Comparison of ENCODE assay signal across 8 cellular contexts in the genomic region with DNA sequence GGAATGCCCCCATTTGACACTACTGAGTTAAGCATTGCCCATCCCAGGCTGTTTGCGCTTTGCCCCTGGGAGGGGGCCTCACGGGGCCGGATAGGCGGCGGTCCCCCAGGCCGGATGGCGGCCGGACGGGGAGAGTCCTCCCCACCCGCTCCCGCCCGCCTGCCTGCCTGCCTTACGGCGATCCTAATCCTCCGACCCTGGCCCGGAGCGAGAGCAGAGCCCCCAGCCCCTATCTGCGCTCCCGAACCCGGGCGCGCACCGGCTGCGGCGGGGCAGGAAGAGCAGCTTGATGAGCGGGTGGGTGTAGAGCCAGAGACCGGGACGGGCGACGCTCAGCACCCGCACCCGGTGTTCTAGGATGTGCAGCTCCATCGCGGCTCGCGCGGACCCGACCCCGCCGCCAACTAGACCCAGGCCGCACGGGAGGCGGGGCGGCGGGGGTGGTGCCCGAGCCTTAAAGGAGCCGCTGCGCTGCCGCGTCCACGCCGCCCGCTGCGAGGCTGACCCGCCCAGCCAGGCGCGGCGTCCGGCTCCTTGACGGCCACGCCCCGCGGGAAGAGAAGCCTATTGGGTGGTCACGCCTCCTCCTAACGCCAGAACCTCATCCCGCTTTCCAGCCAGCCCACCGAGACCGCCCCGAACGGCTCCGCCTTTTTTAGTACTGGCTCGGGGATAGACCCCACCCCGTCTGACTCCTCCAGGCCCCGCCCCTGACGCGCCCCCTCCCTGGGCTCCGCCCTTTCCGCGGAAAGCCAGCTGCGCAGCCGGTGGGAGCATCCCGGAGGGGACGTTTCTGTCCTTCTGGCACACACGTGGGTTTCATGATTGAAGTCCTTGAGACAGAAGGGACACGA. TPM values are rescaled to one million over a fixed set of nuclear protein-coding genes. Genes with fewer than 3 reads are reported as not detected.
DNase-seq lines count a peak whose midpoint lies in the region; ATAC-seq, FAIRE-seq and TF ChIP-seq lines count a peak whose summit lies in the region.

A gene (minus strand): TSS at position 380 of the 854 bp plus-strand sequence. CDS start 8 bp downstream, at position 372.

- peak within 1 kb of the TSS; percentile 61 for H2AFZ ChIP-seq in astrocyte (ENCODE audit: low read depth, low read length)

- H3K27ac ChIP-seq in astrocyte (ENCODE audit: low read depth, low read length) (peak within 1 kb of the TSS; percentile 54), rectal smooth muscle tissue (ENCODE audit: low read depth, low read length) (peak within 1 kb of the TSS; percentile 90), aorta (ENCODE audit: low read depth in 1 of 2, low read length in 2 of 2) (peak within 1 kb of the TSS; percentile 69 to 85)

- H3K27ac Mint-ChIP-seq in T-helper 2 cell treated with Interferon-gamma antibody and Interleukin-4, amounts not matched to agents 5 μg/mL and 100 μg/mL, for 36 hours: peak within 1 kb of the TSS; percentile 86
- peak within 1 kb of the TSS; percentile 89 for H3K27ac Mint-ChIP-seq in astrocyte (ENCODE audit: unreplicated experiment)

- H3K4me1 ChIP-seq in astrocyte (ENCODE audit: insufficient read depth, low read length) (peaks cover 29% of the 10 kb centered on the region), rectal smooth muscle tissue (ENCODE audit: control insufficient read depth, insufficient read depth, low read length) (peaks cover 22% of the 10 kb centered on the region), aorta (ENCODE audit: control insufficient read depth in 1 of 2, insufficient read depth in 2 of 2, low read length in 2 of 2) (no peaks in the 10 kb centered on the region)

- H3K4me3 Mint-ChIP-seq in T-helper 2 cell treated with Interferon-gamma antibody and Interleukin-4, amounts not matched to agents 5 μg/mL and 100 μg/mL, for 36 hours: peak within 1 kb of the TSS; percentile 90
- peak within 1 kb of the TSS; percentile 87 for H3K4me3 Mint-ChIP-seq in astrocyte (ENCODE audit: unreplicated experiment)

- peaks cover 20% of the 10 kb centered on the region for H4K20me1 ChIP-seq in astrocyte (ENCODE audit: insufficient read depth, low read length)

- H3K27me3 ChIP-seq in astrocyte (ENCODE audit: insufficient read depth, low read length): no peaks in the 10 kb centered on the region
- H3K27me3 ChIP-seq in rectal smooth muscle tissue (ENCODE audit: control insufficient read depth, insufficient read depth, low read length): no peaks in the 10 kb centered on the region
- no peaks in the 10 kb centered on the region for H3K27me3 ChIP-seq in aorta (ENCODE audit: control insufficient read depth in 1 of 2, insufficient read depth in 2 of 2, low read length in 1 of 2)

- peaks cover 27% of the 10 kb centered on the region for H3K36me3 Mint-ChIP-seq in T-helper 2 cell treated with Interferon-gamma antibody and Interleukin-4, amounts not matched to agents 5 μg/mL and 100 μg/mL, for 36 hours (ENCODE audit: low read depth)
- peaks cover 26% of the 10 kb centered on the region for H3K36me3 Mint-ChIP-seq in astrocyte (ENCODE audit: low read depth, unreplicated experiment)

- H3K4me3 ChIP-seq in astrocyte (ENCODE audit: insufficient read depth, low read depth, low read length) (peak within 1 kb of the TSS; percentile 68), rectal smooth muscle tissue (ENCODE audit: low read length) (peak within 1 kb of the TSS; percentile 89), aorta (ENCODE audit: low read length in 2 of 2) (peak within 1 kb of the TSS; percentile 56 to 87)

- 1% methylated on average over 70 to 85 of the region's 85 CpGs for WGBS in aorta, 2 donors

- H3K9me3 Mint-ChIP-seq in T-helper 2 cell treated with Interferon-gamma antibody and Interleukin-4, amounts not matched to agents 5 μg/mL and 100 μg/mL, for 36 hours: no peaks in the 10 kb centered on the region
- H3K9me3 Mint-ChIP-seq in astrocyte (ENCODE audit: unreplicated experiment): no peaks in the 10 kb centered on the region

- no peaks in the 10 kb centered on the region for H3K27me3 Mint-ChIP-seq in T-helper 2 cell treated with Interferon-gamma antibody and Interleukin-4, amounts not matched to agents 5 μg/mL and 100 μg/mL, for 36 hours (ENCODE audit: low read depth)
- no peaks in the 10 kb centered on the region for H3K27me3 Mint-ChIP-seq in astrocyte (ENCODE audit: low read depth, unreplicated experiment)

- intact Hi-C loops in aorta (cut with DNase I): loop anchor here (1.0 to 5.0 kb wide), 6 partner anchors 15 to 97 kb away; a partner anchor contains a TSS

- H3K4me1 Mint-ChIP-seq in T-helper 2 cell treated with Interferon-gamma antibody and Interleukin-4, amounts not matched to agents 5 μg/mL and 100 μg/mL, for 36 hours (ENCODE audit: low read depth): peaks cover 45% of the 10 kb centered on the region
- no peaks in the 10 kb centered on the region for H3K4me1 Mint-ChIP-seq in astrocyte (ENCODE audit: low read depth, unreplicated experiment)

- peak; percentile 75 for ATAC-seq in HG02885 (IDR thresholded peaks at IDR 0.05; ENCODE audit: poor library complexity, unreplicated experiment)
- peak; percentile 91 for ATAC-seq in aorta (ENCODE audit: low FRiP score)

- peak; percentile 22 for TF ChIP-seq POLR2A in GM15510 (IDR thresholded peaks at IDR 0.05; ENCODE audit: borderline replicate concordance, extremely low read depth, insufficient read length)

- peaks cover 13% of the 10 kb centered on the region for H3K36me3 ChIP-seq in astrocyte (ENCODE audit: insufficient read depth, low read length)
- H3K36me3 ChIP-seq in rectal smooth muscle tissue (ENCODE audit: control insufficient read depth, insufficient read depth, low read length): peaks cover 15% of the 10 kb centered on the region
- H3K36me3 ChIP-seq in aorta (ENCODE audit: control insufficient read depth in 1 of 2, insufficient read depth in 2 of 2, low read length in 1 of 2): peaks cover 0 to 5% of the 10 kb centered on the region in 2 donors

- peak; percentile 32 for FAIRE-seq in astrocyte (lab: Jason Lieb, UNC)

- peaks cover 3% of the 10 kb centered on the region for H3K79me2 ChIP-seq in astrocyte (ENCODE audit: insufficient read depth, low read length)

- peak; percentile 67 for DNase-seq in NCI-H187 treated with DMSO at 0.1 percent for 48 hours (lab: John Stamatoyannopoulos, UW)
- DNase-seq in T-helper 2 cell treated with Interferon-gamma antibody and Interleukin-4, amounts not matched to agents 5 μg/mL and 100 μg/mL, for 36 hours (ENCODE audit: low spot score): peak; percentile 95
- DNase-seq in astrocyte (ENCODE audit: low read depth): peak; percentile 94
- DNase-seq in hepatic stellate cell (ENCODE audit: low spot score): peak; percentile 100
- DNase-seq in aorta: peak; percentile 99

- H3K9me3 ChIP-seq in astrocyte (ENCODE audit: insufficient read depth, low read depth, low read length): no peaks in the 10 kb centered on the region
- H3K9me3 ChIP-seq in aorta (ENCODE audit: control insufficient read depth, low read length): no peaks in the 10 kb centered on the region

- H3K4me2 ChIP-seq in astrocyte (ENCODE audit: low read length): peak within 1 kb of the TSS; percentile 98

- H3K9ac ChIP-seq in astrocyte (ENCODE audit: low read length) (peak within 1 kb of the TSS; percentile 89), rectal smooth muscle tissue (ENCODE audit: low read length) (peak within 1 kb of the TSS; percentile 60)

- no peak for TF ChIP-seq CTCF in astrocyte (IDR thresholded peaks at IDR 0.05; ENCODE audit: insufficient read depth, low read depth, low read length)

RNA-seq across cellular contexts. Expression of the gene that starts here (rescaled TPM):
- total RNA-seq in astrocyte: 15.2 and 16.2 TPM in 2 replicates
- 10 to 100 TPM; 13.5 to 14.0 TPM for total RNA-seq in aorta
- polyA plus RNA-seq in aorta: 10 to 100 TPM in 1 of 2 donors, 1 to 10 TPM in 1; 4.0 to 13.4 TPM

Comparison
In these comparisons a context has a peak if more than half of its experiments do, and no peak if none do; other contexts are left out.
1. Peak in every context shown above with its lines: DNase-seq, ATAC-seq, H3K4me3 ChIP-seq and H3K27ac ChIP-seq.